14 cellular contexts compared by ENCODE assay signal in genomic region chr2:159774370-159774990, GRCh38. TPM values are rescaled to one million over a fixed set of nuclear protein-coding genes. Genes with fewer than 3 reads are reported as not detected.
DNase-seq lines count a peak whose midpoint lies in the region; ATAC-seq and TF ChIP-seq lines count a peak whose summit lies in the region.
"Had no signal": no experiment of that assay in that cellular context is flagged by ENCODE, and none has a peak within 500 bp of the region (broad histone marks: within the 10 kb centered on the region; RNA-seq: fewer than 3 reads in every experiment).

No MANE protein-coding gene starts in this region.

- no peaks in the 10 kb centered on the region for H3K4me1 ChIP-seq in CD8-positive, alpha-beta T cell (ENCODE audit: insufficient read depth, low read length)
- H3K4me1 ChIP-seq in naive thymus-derived CD4-positive, alpha-beta T cell (ENCODE audit: control insufficient read depth in 2 of 2, insufficient read depth in 2 of 2, low read length in 2 of 2), result no peaks in the 10 kb centered on the region

- H3K4me3 Mint-ChIP-seq in CD8-positive, alpha-beta T cell, result no peak overlapping the region
- H3K4me3 Mint-ChIP-seq in naive thymus-derived CD4-positive, alpha-beta T cell, result no peak overlapping the region
- H3K4me3 Mint-ChIP-seq: T-helper 2 cell treated with Interferon-gamma antibody and Interleukin-4, amounts not matched to agents 5 μg/mL and 100 μg/mL, for 36 hours had no signal

- H3K4me3 ChIP-seq in CD8-positive, alpha-beta T cell (ENCODE audit: low read depth, low read length), result no peak overlapping the region
- H3K4me3 ChIP-seq in naive thymus-derived CD4-positive, alpha-beta T cell (ENCODE audit: low read length), result no peak overlapping the region

- peaks cover 4% of the 10 kb centered on the region for H3K36me3 ChIP-seq in CD8-positive, alpha-beta T cell (ENCODE audit: insufficient read depth, low read length)
- no peaks in the 10 kb centered on the region for H3K36me3 ChIP-seq in naive thymus-derived CD4-positive, alpha-beta T cell (ENCODE audit: control insufficient read depth in 2 of 3, insufficient read depth in 3 of 3, low read length in 3 of 3)

- POLR2A ChIA-PET in CD8-positive, alpha-beta T cell (lab: Charles Lee), result no interaction called here
- POLR2A ChIA-PET in naive thymus-derived CD4-positive, alpha-beta T cell (lab: Charles Lee), result no interaction called here

- intact Hi-C loops in CD8-positive, alpha-beta T cell (cut with DNase I, micrococcal nuclease), result no loop called here
- intact Hi-C loops in naive thymus-derived CD4-positive, alpha-beta T cell (cut with micrococcal nuclease), result loop anchor here in 1 of 2 donors (10.0 kb wide), 1 partner anchor 60 kb away; the partner anchor contains the start of gene MARCHF7

- no peak overlapping the region for H3K27ac ChIP-seq in CD8-positive, alpha-beta T cell (ENCODE audit: low read depth, low read length)
- no peak overlapping the region for H3K27ac ChIP-seq in naive thymus-derived CD4-positive, alpha-beta T cell (ENCODE audit: low read depth, low read length)

- no peak for DNase-seq in CD8-positive, alpha-beta T cell
- no peak for DNase-seq in activated naive CD4-positive, alpha-beta T cell treated with anti-CD3 and anti-CD28 coated beads, Interleukin-2, amount 50 U/mL, for 72 hours (ENCODE audit: low spot score in 2 of 2)
- DNase-seq in naive thymus-derived CD4-positive, alpha-beta T cell, result no peak
- DNase-seq in SIG-M5 (lab: John Stamatoyannopoulos, UW), result no peak
- DNase-seq in hypothalamus (lab: John Stamatoyannopoulos, UW), result no peak
- DNase-seq: activated CD4-positive, alpha-beta T cell treated with anti-CD3 and anti-CD28 coated beads for 4 hours; GF-D8; NCI-H187 treated with DMSO at 0.1 percent for 48 hours; NCI-H774; RPMI8226 had no signal

- H3K27ac Mint-ChIP-seq in CD8-positive, alpha-beta T cell, result peak overlapping the region; percentile 64
- H3K27ac Mint-ChIP-seq in activated naive CD4-positive, alpha-beta T cell treated with anti-CD3 and anti-CD28 coated beads, Interleukin-2, amount 50 U/mL, for 72 hours, result peak overlapping the region; percentile 3 to 7
- peak overlapping the region; percentile 13 to 79 (median 37) for H3K27ac Mint-ChIP-seq in naive thymus-derived CD4-positive, alpha-beta T cell

- no peaks in the 10 kb centered on the region for H3K9me3 ChIP-seq in CD8-positive, alpha-beta T cell (ENCODE audit: low read length)
- H3K9me3 ChIP-seq in naive thymus-derived CD4-positive, alpha-beta T cell (ENCODE audit: control insufficient read depth in 2 of 3, low read length in 3 of 3), result no peaks in the 10 kb centered on the region

- no peaks in the 10 kb centered on the region for H3K27me3 ChIP-seq in CD8-positive, alpha-beta T cell (ENCODE audit: insufficient read depth, low read length)
- H3K27me3 ChIP-seq in naive thymus-derived CD4-positive, alpha-beta T cell (ENCODE audit: control insufficient read depth in 2 of 2, insufficient read depth in 2 of 2, low read length in 2 of 2), result no peaks in the 10 kb centered on the region

- H3K36me3 Mint-ChIP-seq in CD8-positive, alpha-beta T cell, result peaks cover 20% of the 10 kb centered on the region
- peaks cover 0 to 8% of the 10 kb centered on the region in 2 donors for H3K36me3 Mint-ChIP-seq in activated naive CD4-positive, alpha-beta T cell treated with anti-CD3 and anti-CD28 coated beads, Interleukin-2, amount 50 U/mL, for 72 hours
- peaks cover 0 to 11% (median 7%) of the 10 kb centered on the region in 5 donors for H3K36me3 Mint-ChIP-seq in naive thymus-derived CD4-positive, alpha-beta T cell

- H3K9me3 Mint-ChIP-seq in CD8-positive, alpha-beta T cell, result no peaks in the 10 kb centered on the region
- H3K9me3 Mint-ChIP-seq in activated naive CD4-positive, alpha-beta T cell treated with anti-CD3 and anti-CD28 coated beads, Interleukin-2, amount 50 U/mL, for 72 hours, result no peaks in the 10 kb centered on the region
- H3K9me3 Mint-ChIP-seq in naive thymus-derived CD4-positive, alpha-beta T cell, result no peaks in the 10 kb centered on the region
- H3K9me3 Mint-ChIP-seq: T-helper 2 cell treated with Interferon-gamma antibody and Interleukin-4, amounts not matched to agents 5 μg/mL and 100 μg/mL, for 36 hours had no signal

- H3K4me1 Mint-ChIP-seq in CD8-positive, alpha-beta T cell (ENCODE audit: low read depth), result peaks cover 4% of the 10 kb centered on the region
- peaks cover 0 to 7% (median 3%) of the 10 kb centered on the region in 7 donors for H3K4me1 Mint-ChIP-seq in naive thymus-derived CD4-positive, alpha-beta T cell

- H3K27me3 Mint-ChIP-seq in CD8-positive, alpha-beta T cell (ENCODE audit: low read depth), result no peaks in the 10 kb centered on the region
- H3K27me3 Mint-ChIP-seq in naive thymus-derived CD4-positive, alpha-beta T cell, result no peaks in the 10 kb centered on the region
- H3K27me3 Mint-ChIP-seq: progenitor cell of endocrine pancreas had no signal

- peak; percentile 23 for ATAC-seq in CD8-positive, alpha-beta T cell
- ATAC-seq in activated naive CD4-positive, alpha-beta T cell treated with anti-CD3 and anti-CD28 coated beads, Interleukin-2, amount 50 U/mL, for 72 hours, result peak in 1 of 2 donors; percentile 22
- ATAC-seq in naive thymus-derived CD4-positive, alpha-beta T cell, result no peak
- no peak for ATAC-seq in HG02840 (IDR thresholded peaks at IDR 0.05; ENCODE audit: low FRiP score, unreplicated experiment)

- CTCF ChIA-PET in CD8-positive, alpha-beta T cell (lab: Charles Lee), result interaction anchor here (0.8 kb wide), 1 partner anchor 60 kb away, joined by 3 read pairs; no protein-coding TSS in a partner anchor
- CTCF ChIA-PET in naive thymus-derived CD4-positive, alpha-beta T cell (lab: Charles Lee), result no interaction called here

- TF ChIP-seq CTCF in CD8-positive, alpha-beta T cell (IDR thresholded peaks at IDR 0.05), result no peak

- TF ChIP-seq POLR2A in GM19099 (IDR thresholded peaks at IDR 0.05; ENCODE audit: extremely low read depth, insufficient read length, low read depth), result peak; percentile 23

RNA-seq across cellular contexts. Expression of gene CD302, which starts 23.5 kb away (rescaled TPM):
- under 1 TPM; 0.54 to 0.64 TPM for total RNA-seq in CD8-positive, alpha-beta T cell
- total RNA-seq in activated naive CD4-positive, alpha-beta T cell treated with anti-CD3 and anti-CD28 coated beads, Interleukin-2, amount 50 U/mL, for 72 hours, result under 1 TPM; 0.19 to 0.20 TPM
- 10 to 100 TPM in 1 of 5 experiments, 1 to 10 TPM in 3, under 1 TPM in 1; 0.63 to 30.5 (median 1.3) TPM for total RNA-seq in naive thymus-derived CD4-positive, alpha-beta T cell
- polyA plus RNA-seq in naive thymus-derived CD4-positive, alpha-beta T cell, result under 1 TPM; 0.35 to 0.47 TPM

Comparison
In these comparisons a context has a peak if more than half of its experiments do, and no peak if none do; other contexts are left out.
1. H3K27ac Mint-ChIP-seq: peak in every context shown above with its lines; median percentile 64 in CD8-positive, alpha-beta T cell; 37 in naive thymus-derived CD4-positive, alpha-beta T cell; 5 in activated naive CD4-positive, alpha-beta T cell treated with anti-CD3 and anti-CD28 coated beads, Interleukin-2, amount 50 U/mL, for 72 hours.